Comparison of ENCODE assay signal across 20 cellular contexts in genomic region chr3:116669576-116669975, GRCh38. TPM values are rescaled to one million over a fixed set of nuclear protein-coding genes. Genes with fewer than 3 reads are reported as not detected.
DNase-seq lines count a peak whose midpoint lies in the region; FAIRE-seq and TF ChIP-seq lines count a peak whose summit lies in the region.
"Had no signal": no experiment of that assay in that cellular context is flagged by ENCODE, and none has a peak within 500 bp of the region (broad histone marks: within the 10 kb centered on the region; RNA-seq: fewer than 3 reads in every experiment).

No MANE protein-coding gene starts in this region.

- no peak for FAIRE-seq in kidney (lab: Jason Lieb, UNC)
- FAIRE-seq: A549, D721Med, G401.6, GM12891 had no signal

- DNase-seq in putamen (ENCODE audit: low spot score): peak; percentile 29
- no peak for DNase-seq in GOT3 (lab: John Stamatoyannopoulos, UW)
- DNase-seq in SIG-M5 treated with dmso at 0.1 percent for 504 hours (lab: John Stamatoyannopoulos, UW; ENCODE audit: unreplicated experiment): no peak
- no peak for DNase-seq in kidney
- DNase-seq: CD8-positive, alpha-beta T cell; COR-L47; DMS153; DMS79 treated with DMSO at 0.1 percent for 48 hours; EL; GM23248; H7 had no signal

- no peak overlapping the region for H3K4me3 ChIP-seq in kidney (ENCODE audit: low read length in 2 of 2)
- H3K4me3 ChIP-seq: A549, GM23248 had no signal

- H3K36me3 ChIP-seq in kidney (ENCODE audit: control insufficient read depth in 1 of 2, insufficient read depth in 2 of 2, low read length in 2 of 2): no peaks in the 10 kb centered on the region

- H3K27me3 ChIP-seq in layer of hippocampus (ENCODE audit: control insufficient read depth, insufficient read depth, low read length): no peaks in the 10 kb centered on the region

- intact Hi-C loops in kidney (cut with DNase I): no loop called here

- no peak for TF ChIP-seq CTCF in kidney (IDR thresholded peaks at IDR 0.05; ENCODE audit: borderline replicate concordance, extremely low read depth, insufficient read depth)

- no peaks in the 10 kb centered on the region for H3K4me1 ChIP-seq in kidney (ENCODE audit: control insufficient read depth in 1 of 2, insufficient read depth in 1 of 2, low read depth in 1 of 2, low read length in 2 of 2)
- H3K4me1 ChIP-seq: A549 had no signal

- no peak overlapping the region for H3K9ac ChIP-seq in kidney (ENCODE audit: low read length in 2 of 2)
- H3K9ac ChIP-seq: GM23248 had no signal

- no peaks in the 10 kb centered on the region for H3K9me3 ChIP-seq in kidney (ENCODE audit: control insufficient read depth in 1 of 2, low read length in 2 of 2)
- H3K9me3 ChIP-seq: A549 had no signal

- H3K27ac ChIP-seq in cingulate gyrus (ENCODE audit: low read depth, low read length) (peak overlapping the region; percentile 88), layer of hippocampus (ENCODE audit: low read depth, low read length) (peak overlapping the region; percentile 71), kidney (ENCODE audit: low read depth in 2 of 2, low read length in 2 of 2) (no peak overlapping the region)
- H3K27ac ChIP-seq: A549, GM23248 had no signal

RNA-seq across cellular contexts. Expression of gene TUSC7, which starts 40.0 kb away (rescaled TPM):
- total RNA-seq in kidney: not detected
- polyA plus RNA-seq in kidney (ENCODE audit: insufficient read depth, low read depth, low replicate concordance): not detected
- total RNA-seq: CD8-positive, alpha-beta T cell; GM23248; H7 had no signal
- polyA plus RNA-seq: A549, AG04450, BJ, CD14-positive monocyte had no signal

Comparison
In these comparisons a context has a peak if more than half of its experiments do, and no peak if none do; other contexts are left out.
1. H3K27ac ChIP-seq: peak in cingulate gyrus (single experiment) and layer of hippocampus (single experiment); none in kidney (0 of 2).